9 cellular contexts compared by ENCODE assay signal in genomic region chr13:29428310-29428991, GRCh38.
A peak's percentile ranks its signal among the peaks of the same experiment; 100 is the strongest.
DNase-seq lines count a peak whose midpoint lies in the region; ATAC-seq and TF ChIP-seq lines count a peak whose summit lies in the region.
"Had no signal": no experiment of that assay in that cellular context is flagged by ENCODE, and none has a peak within 500 bp of the region (broad histone marks: within the 10 kb centered on the region; RNA-seq: fewer than 3 reads in every experiment).

No MANE protein-coding gene starts in this region.

- H3K9me3 ChIP-seq in left ventricle myocardium inferior (replicated peaks): no peaks in the 10 kb centered on the region
- H3K9me3 ChIP-seq in CD4-positive, alpha-beta T cell (ENCODE audit: control insufficient read depth, low read length): no peaks in the 10 kb centered on the region

- DNase-seq in HEK293T (ENCODE audit: extremely low spot score) (peak; percentile 61), left ventricle myocardium inferior (peak; percentile 61), sciatic nerve (ENCODE audit: low spot score) (no peak)
- DNase-seq in stimulated activated CD4-positive, alpha-beta T cell treated with anti-CD3 and anti-CD28 coated beads, Interleukin-4, amount 100 ng/mL, for 1 hour: no peak
- no peak for DNase-seq in CD4-positive, alpha-beta T cell

- H3K27ac ChIP-seq in left ventricle myocardium inferior (replicated peaks): peak overlapping the region; percentile 91
- no peak overlapping the region for H3K27ac ChIP-seq in CD4-positive, alpha-beta T cell (ENCODE audit: low read depth, low read length)
- H3K27ac ChIP-seq: KMS-11 had no signal

- H3K36me3 ChIP-seq in left ventricle myocardium inferior: no peaks in the 10 kb centered on the region

- peaks cover 32% of the 10 kb centered on the region for H3K27me3 ChIP-seq in left ventricle myocardium inferior (ENCODE audit: low read depth)
- peaks cover 55% of the 10 kb centered on the region for H3K27me3 ChIP-seq in CD4-positive, alpha-beta T cell (ENCODE audit: control insufficient read depth, insufficient read depth, low read length)

- no peak overlapping the region for H3K4me3 Mint-ChIP-seq in CD4-positive, alpha-beta T cell

- H3K4me1 ChIP-seq in left ventricle myocardium inferior: peaks cover 33% of the 10 kb centered on the region

- no peak overlapping the region for H3K27ac Mint-ChIP-seq in CD4-positive, alpha-beta T cell

- no peaks in the 10 kb centered on the region for H3K9me3 Mint-ChIP-seq in CD4-positive, alpha-beta T cell

- intact Hi-C loops in left ventricle myocardium inferior (cut with micrococcal nuclease) (no loop called here), sciatic nerve (cut with DNase I) (no loop called here)
- intact Hi-C loops in CD4-positive, alpha-beta T cell (cut with DNase I, micrococcal nuclease): no loop called here

- no peaks in the 10 kb centered on the region for H3K36me3 Mint-ChIP-seq in CD4-positive, alpha-beta T cell (ENCODE audit: low read depth)

- POLR2A ChIA-PET in HEK293T (lab: Yijun Ruan, JAX): no interaction called here
- POLR2A ChIA-PET in CD4-positive, alpha-beta T cell (lab: Charles Lee): no interaction called here

- peak; percentile 37 for TF ChIP-seq CTCF in left ventricle myocardium inferior (IDR thresholded peaks at IDR 0.05; ENCODE audit: borderline replicate concordance)
- no peak for TF ChIP-seq CTCF in CD4-positive, alpha-beta T cell (IDR thresholded peaks at IDR 0.05)

- ATAC-seq in SK-N-SH treated with all-trans-retinoic acid at 6 μM for 48 hours: peak; percentile 98
- peak; percentile 84 for ATAC-seq in sciatic nerve
- ATAC-seq in GM19395 (IDR thresholded peaks at IDR 0.05; ENCODE audit: unreplicated experiment): no peak
- ATAC-seq in GM18868 (IDR thresholded peaks at IDR 0.05; ENCODE audit: unreplicated experiment): no peak
- ATAC-seq in CD4-positive, alpha-beta T cell (ENCODE audit: poor library complexity): no peak

- peak overlapping the region; percentile 67 for H3K4me3 ChIP-seq in left ventricle myocardium inferior

- CTCF ChIA-PET in HEK293T (lab: Yijun Ruan, JAX): no interaction called here
- CTCF ChIA-PET in CD4-positive, alpha-beta T cell (lab: Charles Lee): no interaction called here

- no peaks in the 10 kb centered on the region for H3K4me1 Mint-ChIP-seq in CD4-positive, alpha-beta T cell (ENCODE audit: low read depth)

- peaks cover 68% of the 10 kb centered on the region for H3K27me3 Mint-ChIP-seq in CD4-positive, alpha-beta T cell

TF ChIP-seq in HEK293T, 16 proteins besides CTCF, POLR2A, EP300 and RAD21:
- TF ChIP-seq BHLHE40 (IDR thresholded peaks at IDR 0.05; ENCODE audit: borderline replicate concordance) (no peak), HDGF (IDR thresholded peaks at IDR 0.05; ENCODE audit: borderline replicate concordance) (no peak)

TF ChIP-seq in SK-N-SH treated with all-trans-retinoic acid at 6 μM for 48 hours, 23 proteins besides CTCF, POLR2A, EP300 and RAD21:
- TF ChIP-seq ZFP30 (CRISPR knock-in tag; IDR thresholded peaks at IDR 0.05) (no peak), RARB (CRISPR knock-in tag; IDR thresholded peaks at IDR 0.05) (no peak), ZNF8 (CRISPR knock-in tag; IDR thresholded peaks at IDR 0.05) (no peak), TCF4 (CRISPR knock-in tag; IDR thresholded peaks at IDR 0.05; ENCODE audit: borderline replicate concordance) (no peak), ZNF565 (CRISPR knock-in tag; conservative IDR thresholded peaks at IDR 0.05; ENCODE audit: low read depth) (no peak), ISL1 (CRISPR knock-in tag; IDR thresholded peaks at IDR 0.05) (no peak), CSDC2 (CRISPR knock-in tag; IDR thresholded peaks at IDR 0.05) (no peak), ESRRG (CRISPR knock-in tag; IDR thresholded peaks at IDR 0.05) (no peak), PATZ1 (CRISPR knock-in tag; IDR thresholded peaks at IDR 0.05; ENCODE audit: borderline replicate concordance) (no peak), SNAI2 (CRISPR knock-in tag; IDR thresholded peaks at IDR 0.05) (no peak), CSRNP3 (CRISPR knock-in tag; IDR thresholded peaks at IDR 0.05) (no peak), CREB5 (CRISPR knock-in tag; IDR thresholded peaks at IDR 0.05; ENCODE audit: low read depth) (no peak), TSHZ2 (CRISPR knock-in tag; IDR thresholded peaks at IDR 0.05) (no peak), BACH2 (CRISPR knock-in tag; IDR thresholded peaks at IDR 0.05; ENCODE audit: borderline replicate concordance) (no peak)

Comparison
In these comparisons a context has a peak if more than half of its experiments do, and no peak if none do; other contexts are left out.
1. DNase-seq: peak in HEK293T (single experiment) and left ventricle myocardium inferior (single experiment); none in sciatic nerve (single experiment), stimulated activated CD4-positive, alpha-beta T cell treated with anti-CD3 and anti-CD28 coated beads, Interleukin-4, amount 100 ng/mL, for 1 hour (single experiment) and CD4-positive, alpha-beta T cell (0 of 10).
2. ATAC-seq: peak in SK-N-SH treated with all-trans-retinoic acid at 6 μM for 48 hours (single experiment) and sciatic nerve (single experiment); none in GM19395 (single experiment), GM18868 (single experiment) and CD4-positive, alpha-beta T cell (single experiment).